ENCODE assay signal across 8 cellular contexts in genomic region chr21:46636550-46637289, GRCh38. TPM values are rescaled to one million over a fixed set of nuclear protein-coding genes. Genes with fewer than 3 reads are reported as not detected.
DNase-seq lines count a peak whose midpoint lies in the region; ATAC-seq, FAIRE-seq and TF ChIP-seq lines count a peak whose summit lies in the region.

No MANE protein-coding gene starts in this region.

- no peaks in the 10 kb centered on the region for H3K9me3 Mint-ChIP-seq in natural killer cell

- peak overlapping the region; percentile 100 for H3K4me3 ChIP-seq in AG10803 (ENCODE audit: low read length)
- H3K4me3 ChIP-seq in MM.1S (ENCODE audit: low read length), result peak overlapping the region; percentile 80; the same call in 1 of the 2 replicates
- H3K4me3 ChIP-seq in colonic mucosa, result peak overlapping the region; percentile 60

- H3K79me2 ChIP-seq in MM.1S (ENCODE audit: low read length), result 0 out of 2 replicates have a peak, but pooled peaks cover 3% of the 10 kb centered on the region

- H3K9me2 ChIP-seq in MM.1S (replicated peaks; ENCODE audit: insufficient read depth, low read length), result no peaks in the 10 kb centered on the region

- H3K27ac ChIP-seq in MM.1S (ENCODE audit: low read length) (no peak overlapping the region), colonic mucosa (peak overlapping the region; percentile 97)

- H3K4me2 ChIP-seq in MM.1S (ENCODE audit: low read depth, low read length), result peak overlapping the region; percentile 98

- H3K27ac Mint-ChIP-seq in natural killer cell, result peak overlapping the region; percentile 93 to 99

- DNase-seq in AG10803 (ENCODE audit: low read depth) (no peak), MM.1S (no peak), colonic mucosa (no peak), natural killer cell (no peak), GM19239 (ENCODE audit: insufficient read length, low spot score) (no peak), OCI-M2 (lab: John Stamatoyannopoulos, UW; ENCODE audit: unreplicated experiment) (no peak), NCI-H345 treated with DMSO at 0.1 percent for 48 hours (lab: John Stamatoyannopoulos, UW; ENCODE audit: unreplicated experiment) (no peak)

- H3K4me3 Mint-ChIP-seq in natural killer cell, result peak overlapping the region; percentile 98

- H3K9me3 ChIP-seq in MM.1S (replicated peaks; ENCODE audit: insufficient read depth, low read length) (no peaks in the 10 kb centered on the region), colonic mucosa (no peaks in the 10 kb centered on the region)

- H3K4me1 Mint-ChIP-seq in natural killer cell, result peaks cover 60 to 77% of the 10 kb centered on the region in 2 donors

- H3K4me1 ChIP-seq in MM.1S (ENCODE audit: low read length) (peaks cover 14% of the 10 kb centered on the region), colonic mucosa (no peaks in the 10 kb centered on the region)

- no peak overlapping the region for H3K9ac ChIP-seq in MM.1S (ENCODE audit: low read length)
- H3K9ac ChIP-seq in colonic mucosa (ENCODE audit: low read depth in 2 of 2, low read length in 2 of 2), result peak overlapping the region in 1 of 2 donors; percentile 87

- no peaks in the 10 kb centered on the region for H3K27me3 Mint-ChIP-seq in natural killer cell (ENCODE audit: low read depth in 2 of 2)

- H3K36me3 ChIP-seq in MM.1S (replicated peaks; ENCODE audit: insufficient read depth, low read length) (no peaks in the 10 kb centered on the region), colonic mucosa (no peaks in the 10 kb centered on the region)

- intact Hi-C loops in colonic mucosa (cut with DNase I), result no loop called here
- intact Hi-C loops in natural killer cell (cut with micrococcal nuclease), result loop anchor here (2.0 kb wide), 1 partner anchor 78 kb away; no protein-coding TSS in a partner anchor

- H4K20me1 ChIP-seq in MM.1S (ENCODE audit: insufficient read depth, low read length), result no peaks in the 10 kb centered on the region

- H2AFZ ChIP-seq in MM.1S (ENCODE audit: low read length), result no peak overlapping the region

- TF ChIP-seq CTCF in AG10803 (conservative IDR thresholded peaks at IDR 0.05; ENCODE audit: low read length) (no peak), MM.1S (IDR thresholded peaks at IDR 0.05; ENCODE audit: low read length) (no peak), colonic mucosa (IDR thresholded peaks at IDR 0.05) (no peak), natural killer cell (IDR thresholded peaks at IDR 0.05) (no peak)

- peaks cover 10% of the 10 kb centered on the region for H3K36me3 Mint-ChIP-seq in natural killer cell

- no peaks in the 10 kb centered on the region for H3F3A ChIP-seq in MM.1S (ENCODE audit: insufficient read depth, low read length)

- ATAC-seq in natural killer cell, result no peak
- no peak for ATAC-seq in GM18520 (IDR thresholded peaks at IDR 0.05; ENCODE audit: unreplicated experiment)

- no peaks in the 10 kb centered on the region for H3K27me3 ChIP-seq in MM.1S (replicated peaks; ENCODE audit: insufficient read depth, low read length)
- H3K27me3 ChIP-seq in colonic mucosa, result no peaks in the 10 kb centered on the region

- no peak for FAIRE-seq in GM19239 (lab: Jason Lieb, UNC)

RNA-seq across cellular contexts. Expression of gene PRMT2, which starts 1.2 kb away (rescaled TPM):
- total RNA-seq in colonic mucosa, result 10 to 100 TPM; 60.9 to 67.8 TPM
- 100 to 1,000 TPM; 122 to 199 (median 170) TPM for total RNA-seq in natural killer cell

RNA-seq across cellular contexts. Expression of gene S100B, which starts 31.8 kb away (rescaled TPM):
- 1 to 10 TPM; 3.3 to 8.2 TPM for total RNA-seq in colonic mucosa
- 10 to 100 TPM in 1 of 3 donors, 1 to 10 TPM in 1, not detected in 1; 4.0 to 58.9 TPM for total RNA-seq in natural killer cell
